15 cellular contexts compared by ENCODE assay signal in genomic region chr13:106088094-106088493, GRCh38.
"Had no signal": no experiment of that assay in that cellular context is flagged by ENCODE, and none has a peak within 500 bp of the region (broad histone marks: within the 10 kb centered on the region; RNA-seq: fewer than 3 reads in every experiment).

No MANE protein-coding gene starts in this region.

- H3K9me3 ChIP-seq: body of pancreas, colonic mucosa, esophagus muscularis mucosa, suprapubic skin had no signal

- H3K27ac ChIP-seq: body of pancreas, esophagus muscularis mucosa, suprapubic skin had no signal

- H3K36me3 ChIP-seq: colonic mucosa, esophagus muscularis mucosa, suprapubic skin had no signal

- H3K4me1 ChIP-seq: colonic mucosa, esophagus muscularis mucosa, suprapubic skin had no signal

- DNase-seq: activated CD4-positive, alpha-beta T cell treated with anti-CD3 and anti-CD28 coated beads, Interleukin-2, amount 50 U/mL, for 4 hours; activated CD4-positive, CD25-positive, alpha-beta regulatory T cell treated with anti-CD3 and anti-CD28 coated beads, Interleukin-2, amount 50 U/mL, for 72 hours; activated naive CD4-positive, alpha-beta T cell treated with anti-CD3 and anti-CD28 coated beads for 36 hours; body of pancreas; central memory CD4-positive, alpha-beta T cell; colonic mucosa; hippocampal formation; kidney; nephron progenitor cell; right cardiac atrium; small intestine; T-helper 9 cell had no signal

- H3K4me3 ChIP-seq: body of pancreas, colonic mucosa, esophagus muscularis mucosa, suprapubic skin had no signal

- H3K27me3 ChIP-seq: body of pancreas, colonic mucosa, esophagus muscularis mucosa, suprapubic skin had no signal

- ATAC-seq: activated T-helper 17 cell treated with anti-CD3 and anti-CD28 coated beads, Interleukin-2, amount 50 U/mL, for 72 hours; body of pancreas; right cardiac atrium had no signal
